In genomic region chr11:10263929-10264328, GRCh38 we compare ENCODE assay signal across 19 cellular contexts. TPM values are rescaled to one million over a fixed set of nuclear protein-coding genes. Genes with fewer than 3 reads are reported as not detected.
DNase-seq lines count a peak whose midpoint lies in the region; ATAC-seq and TF ChIP-seq lines count a peak whose summit lies in the region.
"Had no signal": no experiment of that assay in that cellular context is flagged by ENCODE, and none has a peak within 500 bp of the region (broad histone marks: within the 10 kb centered on the region; RNA-seq: fewer than 3 reads in every experiment).

No MANE protein-coding gene starts in this region.

- H3K27ac ChIP-seq in Panc1 (ENCODE audit: low read length) (no peak overlapping the region), fibroblast of lung (ENCODE audit: insufficient read depth, low read length) (no peak overlapping the region)
- H3K27ac ChIP-seq: gastroesophageal sphincter, PC-9, skin epidermis had no signal

- in situ Hi-C loops in Panc1 (cut with HindIII; ENCODE audit: low pct_unique_long_range_greater_than_20kb, low sequenced_read_pairs), result no loop called here

- no peaks in the 10 kb centered on the region for H3K27me3 Mint-ChIP-seq in natural killer cell (ENCODE audit: low read depth in 2 of 2)
- H3K27me3 Mint-ChIP-seq: activated CD4-positive, alpha-beta memory T cell treated with anti-CD3 and anti-CD28 coated beads, Interleukin-2, amount 10 ng/mL, durations not matched to agents 7 days and 5 days had no signal

- H3K27ac Mint-ChIP-seq in natural killer cell, result no peak overlapping the region
- H3K27ac Mint-ChIP-seq: activated CD4-positive, alpha-beta memory T cell treated with anti-CD3 and anti-CD28 coated beads, Interleukin-2, amount 10 ng/mL, durations not matched to agents 7 days and 5 days; CD8-positive, alpha-beta T cell had no signal

- ATAC-seq in Panc1, result peak; percentile 77
- no peak for ATAC-seq in GM18498 (IDR thresholded peaks at IDR 0.05; ENCODE audit: unreplicated experiment)
- no peak for ATAC-seq in natural killer cell
- ATAC-seq: CD8-positive, alpha-beta T cell; gastroesophageal sphincter had no signal

- no peak overlapping the region for H2AFZ ChIP-seq in fibroblast of lung (ENCODE audit: low read length)
- H2AFZ ChIP-seq: PC-9 had no signal

- DNase-seq in Daoy (ENCODE audit: low read depth) (peak; percentile 9), Panc1 (ENCODE audit: low read depth, low spot score) (no peak), fibroblast of lung (ENCODE audit: low read depth in 2 of 2) (peak; percentile 17 to 89), renal cortical epithelial cell (ENCODE audit: low read depth) (peak; percentile 46), ureter (ENCODE audit: low spot score) (no peak), amniotic stem cell (lab: John Stamatoyannopoulos, UW) (no peak), natural killer cell (no peak)
- DNase-seq: activated CD4-positive, alpha-beta memory T cell treated with anti-CD3 and anti-CD28 coated beads, Interleukin-2, amount 10 ng/mL, durations not matched to agents 7 days and 5 days; aorta; CD8-positive, alpha-beta T cell; MG63; NCI-H1930; NCI-H526; nucleus accumbens; PC-9; stimulated activated naive CD4-positive, alpha-beta T cell had no signal

- H3K9me3 Mint-ChIP-seq in natural killer cell, result no peaks in the 10 kb centered on the region
- H3K9me3 Mint-ChIP-seq: activated CD4-positive, alpha-beta memory T cell treated with anti-CD3 and anti-CD28 coated beads, Interleukin-2, amount 10 ng/mL, durations not matched to agents 7 days and 5 days; CD8-positive, alpha-beta T cell had no signal

- H3K4me2 ChIP-seq in fibroblast of lung (ENCODE audit: extremely low read depth, insufficient read depth, low read length), result no peak overlapping the region
- H3K4me2 ChIP-seq: PC-9 had no signal

- BruUV-seq in Panc1 (replicated peaks; lab: Mats Ljungman, UMichigan), result no TSS peak

- H3K36me3 Mint-ChIP-seq in natural killer cell, result no peaks in the 10 kb centered on the region
- H3K36me3 Mint-ChIP-seq: CD8-positive, alpha-beta T cell had no signal

- H3K4me3 Mint-ChIP-seq in natural killer cell, result no peak overlapping the region
- H3K4me3 Mint-ChIP-seq: activated CD4-positive, alpha-beta memory T cell treated with anti-CD3 and anti-CD28 coated beads, Interleukin-2, amount 10 ng/mL, durations not matched to agents 7 days and 5 days; CD8-positive, alpha-beta T cell had no signal

- peaks cover 1 to 5% of the 10 kb centered on the region in 2 donors for H3K4me1 Mint-ChIP-seq in natural killer cell
- H3K4me1 Mint-ChIP-seq: activated CD4-positive, alpha-beta memory T cell treated with anti-CD3 and anti-CD28 coated beads, Interleukin-2, amount 10 ng/mL, durations not matched to agents 7 days and 5 days had no signal

- POLR2A ChIA-PET in Panc1 (lab: Charles Lee), result no interaction called here

- peaks cover 33% of the 10 kb centered on the region for H3K79me2 ChIP-seq in fibroblast of lung (ENCODE audit: control insufficient read depth, insufficient read depth, low read length)

- CTCF ChIA-PET in Panc1 (lab: Charles Lee), result interaction anchor here (0.6 to 1.4 kb wide), 2 partner anchors 56 to 154 kb away, joined by 3 read pairs; no protein-coding TSS in a partner anchor

- H4K20me1 ChIP-seq in fibroblast of lung (ENCODE audit: control insufficient read depth, extremely low read depth, insufficient read depth, low read length), result no peaks in the 10 kb centered on the region

- no peak overlapping the region for H3K9ac ChIP-seq in fibroblast of lung (ENCODE audit: insufficient read depth, low read length)

- H3K36me3 ChIP-seq in Panc1 (ENCODE audit: control insufficient read depth, insufficient read depth, low read length), result no peaks in the 10 kb centered on the region
- H3K36me3 ChIP-seq in fibroblast of lung (ENCODE audit: control insufficient read depth, insufficient read depth, low read length), result no peaks in the 10 kb centered on the region
- H3K36me3 ChIP-seq: gastroesophageal sphincter had no signal

- no peaks in the 10 kb centered on the region for H3K27me3 ChIP-seq in Panc1 (ENCODE audit: control insufficient read depth, insufficient read depth, low read length)
- no peaks in the 10 kb centered on the region for H3K27me3 ChIP-seq in fibroblast of lung (ENCODE audit: control insufficient read depth, insufficient read depth, low read length)
- H3K27me3 ChIP-seq: gastroesophageal sphincter, MG63 had no signal

- H3K9me3 ChIP-seq in Panc1 (ENCODE audit: control insufficient read depth, insufficient read depth, low read depth, low read length) (no peaks in the 10 kb centered on the region), fibroblast of lung (ENCODE audit: control insufficient read depth, insufficient read depth, low read depth, low read length) (no peaks in the 10 kb centered on the region)
- H3K9me3 ChIP-seq: gastroesophageal sphincter, MG63 had no signal

- no peak for TF ChIP-seq CTCF in Panc1 (IDR thresholded peaks at IDR 0.05)
- no peak for TF ChIP-seq CTCF in fibroblast of lung (conservative IDR thresholded peaks at IDR 0.05 in 1 of 2, IDR thresholded peaks at IDR 0.05 in 1 of 2; ENCODE audit: low read depth in 1 of 2, low read length in 2 of 2)
- no peak for TF ChIP-seq CTCF in natural killer cell (IDR thresholded peaks at IDR 0.05)

- intact Hi-C loops in Panc1 (cut with micrococcal nuclease; ENCODE audit: unreplicated experiment), result no loop called here
- intact Hi-C loops in natural killer cell (cut with micrococcal nuclease), result no loop called here

- H3K4me3 ChIP-seq in Panc1 (ENCODE audit: low read depth in 2 of 2, low read length in 2 of 2), result no peak overlapping the region
- H3K4me3 ChIP-seq in fibroblast of lung (replicated peaks in 1 of 4; ENCODE audit: control extremely low read depth in 1 of 4, insufficient read depth in 1 of 4, low read depth in 3 of 4, low read length in 4 of 4), result no peak overlapping the region
- H3K4me3 ChIP-seq: gastroesophageal sphincter, MG63, PC-9, skin epidermis had no signal

- H3K4me1 ChIP-seq in Panc1 (ENCODE audit: control insufficient read depth, insufficient read depth, low read length) (peaks cover 7% of the 10 kb centered on the region; the same call in 1 of the 2 replicates), fibroblast of lung (ENCODE audit: control insufficient read depth, extremely low read depth, insufficient read depth, low read length) (peaks cover 8% of the 10 kb centered on the region)

RNA-seq across cellular contexts. Expression of gene SBF2, which starts 30.1 kb away (rescaled TPM):
- total RNA-seq in Daoy (2014; rRNA removed; shearing (Covaris generic)), result 19.4 and 23.4 TPM in 2 replicates
- total RNA-seq in Panc1 (2021; ENCODE audit: unreplicated experiment) (65.0 TPM), fibroblast of lung (67.3 and 95.9 TPM in 2 replicates), renal cortical epithelial cell (31.6 and 51.4 TPM in 2 replicates), ureter (90.7 TPM), natural killer cell (10 to 100 TPM; 25.2 to 26.9 (median 26.3) TPM)
- polyA plus RNA-seq in Panc1 (2012; ENCODE audit: insufficient read length), result 30.9 TPM
- 45.7 and 69.4 TPM in 2 replicates for polyA plus RNA-seq in fibroblast of lung
- 21.6 and 37.0 TPM in 2 replicates for polyA plus RNA-seq in fibroblast of lung (2012)
- 40.0 and 60.2 TPM in 2 replicates for polyA minus RNA-seq in fibroblast of lung (ENCODE audit: low replicate concordance)

RNA-seq across cellular contexts. Expression of gene ADM, which starts 40.9 kb away (rescaled TPM):
- total RNA-seq in Daoy (2014; rRNA removed; shearing (Covaris generic)), result 16.3 and 26.2 TPM in 2 replicates
- 263 TPM for total RNA-seq in Panc1 (2021; ENCODE audit: unreplicated experiment)
- polyA plus RNA-seq in Panc1 (2012; ENCODE audit: insufficient read length), result 316 TPM
- total RNA-seq in fibroblast of lung, result 490 and 1,010 TPM in 2 replicates
- polyA plus RNA-seq in fibroblast of lung, result 546 and 989 TPM in 2 replicates
- 567 and 1,325 TPM in 2 replicates for polyA plus RNA-seq in fibroblast of lung (2012)
- polyA minus RNA-seq in fibroblast of lung (ENCODE audit: low replicate concordance), result 475 and 934 TPM in 2 replicates
- 56.4 and 57.3 TPM in 2 replicates for total RNA-seq in renal cortical epithelial cell
- total RNA-seq in ureter, result 21.9 TPM
- 1 to 10 TPM in 2 of 3 donors, under 1 TPM in 1; 0.82 to 7.0 (median 5.8) TPM for total RNA-seq in natural killer cell

Comparison
In these comparisons a context has a peak if more than half of its experiments do, and no peak if none do; other contexts are left out.
1. DNase-seq: peak in Daoy (single experiment), fibroblast of lung (2 of 2) and renal cortical epithelial cell (single experiment); none in Panc1 (single experiment), ureter (single experiment), amniotic stem cell (single experiment) and natural killer cell (single experiment).